9 cellular contexts compared by ENCODE assay signal in genomic region chr13:49220856-49221614, GRCh38. TPM values are rescaled to one million over a fixed set of nuclear protein-coding genes. Genes with fewer than 3 reads are reported as not detected.
A peak's percentile ranks its signal among the peaks of the same experiment; 100 is the strongest.
DNase-seq lines count a peak whose midpoint lies in the region; ATAC-seq and TF ChIP-seq lines count a peak whose summit lies in the region.
"Had no signal": no experiment of that assay in that cellular context is flagged by ENCODE, and none has a peak within 500 bp of the region (broad histone marks: within the 10 kb centered on the region; RNA-seq: fewer than 3 reads in every experiment).

No MANE protein-coding gene starts in this region.

- H3K27ac ChIP-seq in heart right ventricle (no peak overlapping the region), mesodermal cell (ENCODE audit: low read depth, low read length, severe bottlenecking) (no peak overlapping the region), urinary bladder (ENCODE audit: low read depth) (no peak overlapping the region)

- ATAC-seq in heart right ventricle = peak in 4 of 8 donors; percentile 9 to 28 (median 16)
- no peak for ATAC-seq in Right ventricle myocardium superior (ENCODE audit: poor library complexity)
- ATAC-seq in HG02885 (IDR thresholded peaks at IDR 0.05; ENCODE audit: poor library complexity, unreplicated experiment) = no peak

- H3K4me3 ChIP-seq in heart right ventricle (peak overlapping the region; percentile 18 to 52 (median 40)), astrocyte of the cerebellum (ENCODE audit: low read depth, low read length) (peak overlapping the region; percentile 21), mesodermal cell (ENCODE audit: extremely low read depth, insufficient read depth, low read length, poor library complexity, severe bottlenecking) (peak overlapping the region; percentile 26), urinary bladder (ENCODE audit: low read depth, low read length) (peak overlapping the region; percentile 42)

- peaks cover 12 to 62% (median 53%) of the 10 kb centered on the region in 7 donors for H3K27me3 ChIP-seq in heart right ventricle

- H3K4me1 ChIP-seq in heart right ventricle = peaks cover 0 to 25% (median 10%) of the 10 kb centered on the region in 9 donors
- peaks cover 4% of the 10 kb centered on the region for H3K4me1 ChIP-seq in mesodermal cell (ENCODE audit: control insufficient read depth, insufficient read depth, low read length, poor library complexity, severe bottlenecking)
- no peaks in the 10 kb centered on the region for H3K4me1 ChIP-seq in urinary bladder (ENCODE audit: insufficient read depth)

- H3K9me3 ChIP-seq in heart right ventricle = no peaks in the 10 kb centered on the region
- no peaks in the 10 kb centered on the region for H3K9me3 ChIP-seq in mesodermal cell (ENCODE audit: control insufficient read depth, low read length)

- WGBS in heart right ventricle, 2 donors = 5 to 6% methylated on average over 74 of the region's 74 CpGs
- 6 to 9% methylated on average over 53 to 65 of the region's 74 CpGs for WGBS in mesodermal cell (ENCODE audit: insufficient coverage in 2 of 2), 2 experiments
- WGBS in urinary bladder = 3% methylated on average over 74 of the region's 74 CpGs

- TF ChIP-seq CTCF in heart right ventricle (IDR thresholded peaks at IDR 0.05) (peak in 1 of 9 donors; percentile 9), astrocyte of the cerebellum (IDR thresholded peaks at IDR 0.05; ENCODE audit: low read depth, low read length, missing control alignments) (no peak)

- peak in 1 of 2 donors; percentile 16 for DNase-seq in heart right ventricle
- no peak for DNase-seq in Right ventricle myocardium superior
- DNase-seq in astrocyte of the cerebellum (ENCODE audit: low read depth) = no peak
- DNase-seq in stimulated activated CD4-positive, alpha-beta T cell treated with anti-CD3 and anti-CD28 coated beads, Interleukin-4, amount 100 ng/mL, for 24 hours = no peak
- no peak for DNase-seq in UCSD-AML1 (lab: John Stamatoyannopoulos, UW; ENCODE audit: unreplicated experiment)

- H3K36me3 ChIP-seq in heart right ventricle = no peaks in the 10 kb centered on the region
- no peaks in the 10 kb centered on the region for H3K36me3 ChIP-seq in mesodermal cell (ENCODE audit: control insufficient read depth, insufficient read depth, low read length)
- H3K36me3 ChIP-seq in urinary bladder (ENCODE audit: insufficient read depth) = no peaks in the 10 kb centered on the region

- in situ Hi-C loops in astrocyte of the cerebellum (cut with HindIII; ENCODE audit: low sequenced_read_pairs) = no loop called here

- intact Hi-C loops in heart right ventricle (cut with DNase I) (loop anchor here in 1 of 10 donors (10.0 kb wide), 1 partner anchor 246 kb away; the partner anchor contains the start of gene FNDC3A), Right ventricle myocardium superior (cut with DNase I) (no loop called here)

RNA-seq across cellular contexts. Expression of gene MLNR, which starts 0.9 kb away (rescaled TPM):
- total RNA-seq in heart right ventricle (not detected), Right ventricle myocardium superior (not detected), urinary bladder (not detected)
- polyA plus RNA-seq in heart right ventricle (not detected), urinary bladder (not detected)
- polyA plus RNA-seq in mesodermal cell (2013, experiment 1 of 2) = not detected
- polyA plus RNA-seq in mesodermal cell (2013, experiment 2 of 2) = not detected
- total RNA-seq: RPMI7951 had no signal

RNA-seq across cellular contexts. Expression of gene CDADC1, which starts 26.7 kb away (rescaled TPM):
- total RNA-seq in heart right ventricle (10 to 100 TPM in 4 of 10 donors, 1 to 10 TPM in 6; 6.6 to 12.7 (median 9.4) TPM), Right ventricle myocardium superior (7.3 TPM), urinary bladder (6.6 TPM)
- polyA plus RNA-seq in heart right ventricle (1 to 10 TPM; 4.9 to 5.0 TPM), urinary bladder (7.2 TPM)
- polyA plus RNA-seq in mesodermal cell (2013, experiment 1 of 2) = 6.3 TPM
- polyA plus RNA-seq in mesodermal cell (2013, experiment 2 of 2) = 5.2 TPM
